Comparison of ENCODE assay signal across 9 cellular contexts in genomic region chr6:142842423-142843261, GRCh38.
DNase-seq lines count a peak whose midpoint lies in the region; ATAC-seq and TF ChIP-seq lines count a peak whose summit lies in the region.
"Had no signal": no experiment of that assay in that cellular context is flagged by ENCODE, and none has a peak within 500 bp of the region (broad histone marks: within the 10 kb centered on the region; RNA-seq: fewer than 3 reads in every experiment).

No MANE protein-coding gene starts in this region.

- no peak overlapping the region for H2BK12ac ChIP-seq in H9 (ENCODE audit: insufficient read length, low read depth, low read length)

- H3K27me3 Mint-ChIP-seq in H9 (ENCODE audit: low read depth) (no peaks in the 10 kb centered on the region), glutamatergic neuron (ENCODE audit: unreplicated experiment) (no peaks in the 10 kb centered on the region)

- no peak overlapping the region for H2BK5ac ChIP-seq in H9 (ENCODE audit: insufficient read length, low read length)

- no peaks in the 10 kb centered on the region for H3K9me3 ChIP-seq in uterus
- H3K9me3 ChIP-seq in H9 (ENCODE audit: control insufficient read depth, low read depth, low read length) = no peaks in the 10 kb centered on the region

- no peak overlapping the region for H2BK20ac ChIP-seq in H9 (ENCODE audit: low read depth, low read length, poor library complexity, severe bottlenecking)

- H3K14ac ChIP-seq in H9 (ENCODE audit: insufficient read depth, low read length) = no peak overlapping the region

- H4K20me1 ChIP-seq in H9 (ENCODE audit: control insufficient read depth, insufficient read depth, insufficient read length) = no peaks in the 10 kb centered on the region

- ATAC-seq in GM18870 (IDR thresholded peaks at IDR 0.05; ENCODE audit: unreplicated experiment) = peak; percentile 72
- peak; percentile 50 for ATAC-seq in HG03095 (IDR thresholded peaks at IDR 0.05; ENCODE audit: unreplicated experiment)

- H3K27me3 ChIP-seq in ACC112 (ENCODE audit: insufficient read depth, low read length) (no peaks in the 10 kb centered on the region), uterus (no peaks in the 10 kb centered on the region), H9 (ENCODE audit: insufficient read depth, low read length) (no peaks in the 10 kb centered on the region)

- H3K23me2 ChIP-seq in H9 (ENCODE audit: insufficient read length, low read depth, low read length, poor library complexity, severe bottlenecking) = no peaks in the 10 kb centered on the region

- H3K27ac ChIP-seq in ACC112 (ENCODE audit: low read depth, low read length) (peak overlapping the region; percentile 97), VCaP (peak overlapping the region; percentile 90), uterus (peak overlapping the region; percentile 25 to 56), H9 (ENCODE audit: insufficient read length, low read depth, low read length) (no peak overlapping the region)
- H3K27ac ChIP-seq: HL-60 had no signal

- H3K79me2 ChIP-seq in ACC112 (ENCODE audit: control insufficient read depth, insufficient read depth, low read length, unreplicated experiment) (peaks cover 38% of the 10 kb centered on the region), H9 (ENCODE audit: insufficient read depth, low read length) (no peaks in the 10 kb centered on the region)

- no peak overlapping the region for H2BK120ac ChIP-seq in H9 (ENCODE audit: low read depth, low read length, poor library complexity, severe bottlenecking)

- no peak overlapping the region for H3K23ac ChIP-seq in H9 (ENCODE audit: insufficient read length, low read depth, low read length)

- no peak overlapping the region for H2AK5ac ChIP-seq in H9 (ENCODE audit: insufficient read length, low read length)

- H3K4ac ChIP-seq in H9 (ENCODE audit: low read depth, low read length) = no peak overlapping the region

- DNase-seq in foreskin fibroblast (no peak), uterus (no peak), H9 (no peak), glutamatergic neuron (no peak)

- peak overlapping the region in 1 of 3 experiments; percentile 29; a peak in 1 of 7 replicates for H3K27ac Mint-ChIP-seq in H9
- H3K27ac Mint-ChIP-seq in glutamatergic neuron (ENCODE audit: unreplicated experiment) = no peak overlapping the region

- H3K4me1 Mint-ChIP-seq in H9 (peaks cover 58 to 62% of the 10 kb centered on the region in 2 experiments), glutamatergic neuron (ENCODE audit: low read depth, unreplicated experiment) (peaks cover 20% of the 10 kb centered on the region)

- intact Hi-C loops in uterus (cut with DNase I; ENCODE audit: low total_unique reads) = no loop called here

- H4K8ac ChIP-seq in H9 (replicated peaks; ENCODE audit: insufficient read length, low read depth, low read length) = no peak overlapping the region

- H3K4me3 ChIP-seq in ACC112 (ENCODE audit: low read depth, low read length) (peak overlapping the region; percentile 68), foreskin fibroblast (ENCODE audit: low read depth in 1 of 2, low read length in 2 of 2) (peak overlapping the region; percentile 7), uterus (no peak overlapping the region)

- H2BK15ac ChIP-seq in H9 (ENCODE audit: low read depth, low read length) = no peak overlapping the region

- H3K9ac ChIP-seq in H9 (ENCODE audit: extremely low read depth, insufficient read length, low read length) = no peak overlapping the region

- H3K36me3 Mint-ChIP-seq in H9 (ENCODE audit: insufficient read depth in 1 of 3, low read depth in 3 of 3) (no peaks in the 10 kb centered on the region), glutamatergic neuron (ENCODE audit: unreplicated experiment) (no peaks in the 10 kb centered on the region)

- no peak overlapping the region for H3T11ph ChIP-seq in H9 (ENCODE audit: low read length)

- H3K4me2 ChIP-seq in H9 (ENCODE audit: insufficient read depth, insufficient read length, low read length) = no peak overlapping the region

- no peak overlapping the region for H3K18ac ChIP-seq in H9 (ENCODE audit: insufficient read length, low read depth, low read length)

- TF ChIP-seq CTCF in VCaP (conservative IDR thresholded peaks at IDR 0.05) (no peak), foreskin fibroblast (IDR thresholded peaks at IDR 0.05; ENCODE audit: low read depth, low read length) (no peak), uterus (IDR thresholded peaks at IDR 0.05) (no peak), H9 (conservative IDR thresholded peaks at IDR 0.05) (no peak), glutamatergic neuron (IDR thresholded peaks at IDR 0.05; ENCODE audit: partially characterized antibody, unreplicated experiment) (no peak)

- no peaks in the 10 kb centered on the region for H3K79me1 ChIP-seq in H9 (ENCODE audit: insufficient read depth, low read depth, low read length, poor library complexity, severe bottlenecking)

- peaks cover 87% of the 10 kb centered on the region for H3K4me1 ChIP-seq in ACC112 (ENCODE audit: control insufficient read depth, insufficient read depth, low read length, unreplicated experiment)
- H3K4me1 ChIP-seq in uterus = peaks cover 0 to 4% of the 10 kb centered on the region in 2 donors
- H3K4me1 ChIP-seq in H9 (ENCODE audit: insufficient read depth, low read length) = peaks cover 9% of the 10 kb centered on the region; the same call in 1 of the 2 replicates

- no peak overlapping the region for H3K56ac ChIP-seq in H9 (ENCODE audit: insufficient read length, low read depth, low read length)

- H4K5ac ChIP-seq in H9 (ENCODE audit: insufficient read length, low read depth, low read length) = no peak overlapping the region

- H3K9me3 Mint-ChIP-seq in H9 (no peaks in the 10 kb centered on the region), glutamatergic neuron (ENCODE audit: unreplicated experiment) (no peaks in the 10 kb centered on the region)

- H3K4me3 Mint-ChIP-seq in H9 (no peak overlapping the region), glutamatergic neuron (ENCODE audit: unreplicated experiment) (no peak overlapping the region)

- H3K36me3 ChIP-seq in ACC112 (ENCODE audit: insufficient read depth, low read length) = no peaks in the 10 kb centered on the region
- H3K36me3 ChIP-seq in uterus = no peaks in the 10 kb centered on the region

- H2AFZ ChIP-seq in ACC112 (ENCODE audit: low read length, unreplicated experiment) (no peak overlapping the region), H9 (ENCODE audit: low read length) (no peak overlapping the region)

- no CpG with 5 or more reads among the region's 11 CpGs for WGBS in H9 (ENCODE audit: extremely low coverage, insufficient read length, low lambda C conversion rate)

- TF ChIP-seq POLR2A in uterus (IDR thresholded peaks at IDR 0.05) = no peak

- no peak overlapping the region for H4K91ac ChIP-seq in H9 (ENCODE audit: insufficient read length, low read depth, low read length)

Comparison
In these comparisons a context has a peak if more than half of its experiments do, and no peak if none do; other contexts are left out.
1. H3K4me3 ChIP-seq: peak in ACC112 (single experiment) and foreskin fibroblast (2 of 2); none in uterus (0 of 2).